Comparison of ENCODE assay signal across 12 cellular contexts in genomic region chr1:114108741-114109255, GRCh38. TPM values are rescaled to one million over a fixed set of nuclear protein-coding genes. Genes with fewer than 3 reads are reported as not detected.
A peak's percentile ranks its signal among the peaks of the same experiment; 100 is the strongest.
DNase-seq lines count a peak whose midpoint lies in the region; ATAC-seq and TF ChIP-seq lines count a peak whose summit lies in the region.
"Had no signal": no experiment of that assay in that cellular context is flagged by ENCODE, and none has a peak within 500 bp of the region (broad histone marks: within the 10 kb centered on the region; RNA-seq: fewer than 3 reads in every experiment).

No MANE protein-coding gene starts in this region.

- TF ChIP-seq POLR2A in testis (IDR thresholded peaks at IDR 0.05): no peak
- no peak for TF ChIP-seq POLR2A in thyroid gland (IDR thresholded peaks at IDR 0.05)

- WGBS in testis, 2 donors: 77 to 84% methylated on average over 4 of the region's 4 CpGs
- 58 to 60% methylated on average over 4 of the region's 4 CpGs for WGBS in thyroid gland, 2 donors

- no peak overlapping the region for H3K4me3 ChIP-seq in testis
- H3K4me3 ChIP-seq in thyroid gland (replicated peaks in 1 of 3): no peak overlapping the region
- no peak overlapping the region for H3K4me3 ChIP-seq in HAP-1
- H3K4me3 ChIP-seq: pancreas, SJCRH30 had no signal

- ATAC-seq in HG03060 (IDR thresholded peaks at IDR 0.05; ENCODE audit: low read depth, unreplicated experiment): peak; percentile 81

- H3K27me3 ChIP-seq in testis: no peaks in the 10 kb centered on the region
- no peaks in the 10 kb centered on the region for H3K27me3 ChIP-seq in thyroid gland
- H3K27me3 ChIP-seq in HAP-1 (ENCODE audit: low read depth): no peaks in the 10 kb centered on the region
- H3K27me3 ChIP-seq: pancreas, SJCRH30 had no signal

- H3K4me1 ChIP-seq in testis (no peaks in the 10 kb centered on the region), thyroid gland (peaks cover 0 to 5% of the 10 kb centered on the region in 2 donors), HAP-1 (no peaks in the 10 kb centered on the region)
- H3K4me1 ChIP-seq: pancreas had no signal

- no peak for TF ChIP-seq CTCF in testis (IDR thresholded peaks at IDR 0.05)
- no peak for TF ChIP-seq CTCF in thyroid gland (IDR thresholded peaks at IDR 0.05)

- no peaks in the 10 kb centered on the region for H3K9me3 ChIP-seq in testis
- H3K9me3 ChIP-seq in thyroid gland: no peaks in the 10 kb centered on the region
- no peaks in the 10 kb centered on the region for H3K9me3 ChIP-seq in HAP-1
- H3K9me3 ChIP-seq: pancreas, SJCRH30 had no signal

- H3K36me3 ChIP-seq in testis (ENCODE audit: low read depth, missing control alignments): no peaks in the 10 kb centered on the region
- no peaks in the 10 kb centered on the region for H3K36me3 ChIP-seq in thyroid gland
- H3K36me3 ChIP-seq in HAP-1 (replicated peaks): no peaks in the 10 kb centered on the region
- H3K36me3 ChIP-seq: pancreas, SJCRH30 had no signal

- H3K27ac ChIP-seq in testis (no peak overlapping the region), thyroid gland (no peak overlapping the region)
- H3K27ac ChIP-seq: pancreas, SJCRH30 had no signal

- in situ Hi-C loops in HAP-1 (cut with MboI; ENCODE audit: low sequenced_read_pairs): no loop called here

- intact Hi-C loops in testis (cut with DNase I; ENCODE audit: low total_unique reads) (no loop called here), thyroid gland (cut with DNase I) (no loop called here)

- DNase-seq in CD1c-positive myeloid dendritic cell (ENCODE audit: extremely low spot score): peak; percentile 81
- peak; percentile 39 for DNase-seq in GM19238 (ENCODE audit: insufficient read length, low spot score)
- peak; percentile 38 for DNase-seq in amniotic epithelial cell (ENCODE audit: low read depth)
- DNase-seq in hippocampal formation (lab: John Stamatoyannopoulos, UW): no peak
- no peak for DNase-seq in testis
- no peak for DNase-seq in thyroid gland
- DNase-seq in HAP-1 (ENCODE audit: low spot score in 2 of 2): no peak
- DNase-seq: DMS153; pancreas; stimulated activated naive CD4-positive, alpha-beta T cell had no signal

RNA-seq across cellular contexts. Expression of gene SYT6, which starts 44.9 kb away (rescaled TPM):
- total RNA-seq in testis (under 1 TPM; 0.43 to 0.71 TPM), thyroid gland (1 to 10 TPM in 1 of 4 donors, not detected in 3; 1.4 TPM)
- polyA plus RNA-seq in testis (ENCODE audit: insufficient read depth, low read depth, low replicate concordance): 0.78 TPM

Comparison
In these comparisons a context has a peak if more than half of its experiments do, and no peak if none do; other contexts are left out.
1. DNase-seq: peak in CD1c-positive myeloid dendritic cell (single experiment), GM19238 (single experiment) and amniotic epithelial cell (single experiment); none in hippocampal formation (0 of 2), testis (single experiment), thyroid gland (0 of 2) and HAP-1 (0 of 2).